Comparison of ENCODE assay signal across 20 cellular contexts in genomic region chr21:42349420-42350075, GRCh38. TPM values are rescaled to one million over a fixed set of nuclear protein-coding genes. Genes with fewer than 3 reads are reported as not detected.
A peak's percentile ranks its signal among the peaks of the same experiment; 100 is the strongest.
DNase-seq lines count a peak whose midpoint lies in the region; ATAC-seq, FAIRE-seq and TF ChIP-seq lines count a peak whose summit lies in the region.
"Had no signal": no experiment of that assay in that cellular context is flagged by ENCODE, and none has a peak within 500 bp of the region (broad histone marks: within the 10 kb centered on the region; RNA-seq: fewer than 3 reads in every experiment).

No MANE protein-coding gene starts in this region.

- no peak overlapping the region for H3K9ac ChIP-seq in H1 (replicated peaks in 1 of 4; ENCODE audit: extremely low read depth in 1 of 4, low read depth in 3 of 4, low read length in 3 of 4)
- H3K9ac ChIP-seq: KMS-11 had no signal

- no peaks in the 10 kb centered on the region for H3K4me1 ChIP-seq in H1 (replicated peaks in 1 of 4; ENCODE audit: control insufficient read depth in 3 of 4, insufficient read depth in 4 of 4, low read length in 3 of 4)
- H3K4me1 ChIP-seq: A549, BE2C, HAP-1, SJSA1 had no signal

- no peak for TF ChIP-seq RAD21 in H1 (IDR thresholded peaks at IDR 0.05 in 1 of 2, conservative IDR thresholded peaks at IDR 0.05 in 1 of 2; ENCODE audit: low read depth in 2 of 2, low read length in 2 of 2)

- no peaks in the 10 kb centered on the region for H3K36me3 ChIP-seq in H1 (ENCODE audit: control insufficient read depth in 2 of 4, insufficient read depth in 4 of 4, low read length in 3 of 4)
- H3K36me3 ChIP-seq: BE2C, HAP-1, SJSA1 had no signal

- TF ChIP-seq EP300 in H1 (IDR thresholded peaks at IDR 0.05; ENCODE audit: borderline replicate concordance in 1 of 2, low read depth in 2 of 2, low read length in 2 of 2), result no peak

- H2AK5ac ChIP-seq in H1 (ENCODE audit: low read depth, low read length), result no peak overlapping the region

- no peak for TF ChIP-seq POLR2A in H1 (IDR thresholded peaks at IDR 0.05; ENCODE audit: control extremely low read depth in 1 of 2, low read depth in 2 of 2, low read length in 2 of 2)

- no peak overlapping the region for H3K27ac Mint-ChIP-seq in activated naive CD4-positive, alpha-beta T cell treated with anti-CD3 and anti-CD28 coated beads, Interleukin-2, amount 10 ng/mL, durations not matched to agents 7 days and 5 days
- no peak overlapping the region for H3K27ac Mint-ChIP-seq in activated naive CD4-positive, alpha-beta T cell treated with anti-CD3 and anti-CD28 coated beads, Interleukin-2, amount 50 U/mL, for 72 hours
- no peak overlapping the region for H3K27ac Mint-ChIP-seq in type B pancreatic cell
- H3K27ac Mint-ChIP-seq: CD4-positive, CD25-positive, alpha-beta regulatory T cell had no signal

- H4K20me1 ChIP-seq in H1 (replicated peaks in 1 of 2; ENCODE audit: control insufficient read depth in 1 of 2, insufficient read depth in 2 of 2, low read length in 2 of 2), result no peaks in the 10 kb centered on the region

- H2BK5ac ChIP-seq in H1 (ENCODE audit: low read depth, low read length), result no peak overlapping the region

- no peak overlapping the region for H2BK12ac ChIP-seq in H1 (ENCODE audit: low read depth, low read length)

- ATAC-seq in activated naive CD4-positive, alpha-beta T cell treated with anti-CD3 and anti-CD28 coated beads, Interleukin-2, amount 50 U/mL, for 72 hours, result no peak
- ATAC-seq in HG02571 (IDR thresholded peaks at IDR 0.05; ENCODE audit: unreplicated experiment) (no peak), GM18517 (IDR thresholded peaks at IDR 0.05; ENCODE audit: unreplicated experiment) (no peak)
- ATAC-seq: A549 had no signal

- no peaks in the 10 kb centered on the region for H3K9me3 ChIP-seq in H1 (ENCODE audit: insufficient read depth in 2 of 2, low read depth in 1 of 2, low read length in 1 of 2)
- H3K9me3 ChIP-seq: A549, BE2C, HAP-1, SJSA1 had no signal

- H3K23me2 ChIP-seq in H1 (ENCODE audit: low read depth, low read length), result no peaks in the 10 kb centered on the region

- POLR2A ChIA-PET in H1 (lab: Charles Lee; ENCODE audit: partially characterized antibody), result interaction anchor here (0.7 kb wide), 2 partner anchors 32 to 101 kb away, joined by 3 to 4 read pairs; no protein-coding TSS in a partner anchor

- no peaks in the 10 kb centered on the region for H3K4me1 Mint-ChIP-seq in activated naive CD4-positive, alpha-beta T cell treated with anti-CD3 and anti-CD28 coated beads, Interleukin-2, amount 10 ng/mL, durations not matched to agents 7 days and 5 days
- H3K4me1 Mint-ChIP-seq in type B pancreatic cell (ENCODE audit: unreplicated experiment), result no peaks in the 10 kb centered on the region
- H3K4me1 Mint-ChIP-seq: CD4-positive, CD25-positive, alpha-beta regulatory T cell had no signal

- H3K27ac ChIP-seq in H1 (ENCODE audit: low read depth, low read length), result no peak overlapping the region
- H3K27ac ChIP-seq: A549, KMS-11, SJSA1 had no signal

- no peak overlapping the region for H3K4me3 ChIP-seq in H1 (ENCODE audit: extremely low read depth in 1 of 4, insufficient read depth in 2 of 4, low read depth in 3 of 4, low read length in 4 of 4)
- H3K4me3 ChIP-seq: A549, HAP-1, SJSA1 had no signal

- WGBS in H1 (ENCODE audit: extremely low coverage in 1 of 2, insufficient coverage in 1 of 2, insufficient read length in 1 of 2, insufficient replicate concordance in 2 of 2, low coverage in 1 of 2, low lambda C conversion rate in 2 of 2, missing lambda C conversion rate in 1 of 2), 2 experiments, result 84% methylated on average over 10 of the region's 10 CpGs; no CpG with 5 or more reads in 1 of the 2 experiments

- peaks cover 31% of the 10 kb centered on the region for H3K27me3 Mint-ChIP-seq in activated naive CD4-positive, alpha-beta T cell treated with anti-CD3 and anti-CD28 coated beads, Interleukin-2, amount 10 ng/mL, durations not matched to agents 7 days and 5 days
- peaks cover 3% of the 10 kb centered on the region for H3K27me3 Mint-ChIP-seq in type B pancreatic cell

- H3K56ac ChIP-seq in H1 (replicated peaks; ENCODE audit: insufficient read length, low read depth, low read length), result no peak overlapping the region

- FAIRE-seq in H1 (lab: Jason Lieb, UNC), result no peak
- FAIRE-seq: A549, RCC 7860 had no signal

- no peak overlapping the region for H3K4me2 ChIP-seq in H1 (ENCODE audit: insufficient read depth in 1 of 2, low read depth in 2 of 2, low read length in 2 of 2)
- H3K4me2 ChIP-seq: A549, KMS-11 had no signal

- peak; percentile 17 for DNase-seq in activated naive CD4-positive, alpha-beta T cell treated with anti-CD3 and anti-CD28 coated beads, Interleukin-2, amount 10 ng/mL, durations not matched to agents 7 days and 5 days
- no peak for DNase-seq in activated naive CD4-positive, alpha-beta T cell treated with anti-CD3 and anti-CD28 coated beads, Interleukin-2, amount 50 U/mL, for 72 hours (ENCODE audit: low spot score in 2 of 2)
- no peak for DNase-seq in H1 (ENCODE audit: low read depth in 1 of 2, low spot score in 2 of 2)
- peak; percentile 63 for DNase-seq in posterior vena cava (ENCODE audit: low spot score)
- DNase-seq in type B pancreatic cell (ENCODE audit: extremely low spot score, unreplicated experiment), result peak; percentile 48
- DNase-seq in H4 (ENCODE audit: low spot score), result no peak
- DNase-seq: BE2C; CD4-positive, CD25-positive, alpha-beta regulatory T cell; NCI-H1105; NCI-H2029 treated with DMSO at 0.1 percent for 48 hours; NCI-H524 treated with DMSO at 0.1 percent for 48 hours had no signal

- H3K27me3 ChIP-seq in H1 (replicated peaks in 1 of 4; ENCODE audit: control insufficient read depth in 3 of 4, extremely low read depth in 1 of 4, insufficient read depth in 3 of 4, low read length in 3 of 4), result no peaks in the 10 kb centered on the region
- H3K27me3 ChIP-seq: BE2C, SJSA1 had no signal

- no peak overlapping the region for H3K18ac ChIP-seq in H1 (ENCODE audit: extremely low read depth, low read length)

- no peak overlapping the region for H4K5ac ChIP-seq in H1 (ENCODE audit: insufficient read length, low read depth, low read length)

- H3K79me1 ChIP-seq in H1 (ENCODE audit: low read depth, low read length), result no peaks in the 10 kb centered on the region

- H4K8ac ChIP-seq in H1 (ENCODE audit: extremely low read depth, insufficient read depth, low read length), result no peak overlapping the region

- no peak overlapping the region for H2BK15ac ChIP-seq in H1 (ENCODE audit: low read length)

- H3K4ac ChIP-seq in H1 (replicated peaks; ENCODE audit: insufficient read length, low read depth, low read length), result no peak overlapping the region

- no peak for TF ChIP-seq CTCF in H1 (IDR thresholded peaks at IDR 0.05; ENCODE audit: control extremely low read depth in 1 of 3, insufficient read depth in 1 of 3, low read depth in 1 of 3, low read length in 3 of 3)
- no peak for TF ChIP-seq CTCF in type B pancreatic cell (conservative IDR thresholded peaks at IDR 0.05)

- H3K14ac ChIP-seq in H1 (ENCODE audit: insufficient read length), result no peak overlapping the region

- no peak overlapping the region for H3K4me3 Mint-ChIP-seq in activated naive CD4-positive, alpha-beta T cell treated with anti-CD3 and anti-CD28 coated beads, Interleukin-2, amount 10 ng/mL, durations not matched to agents 7 days and 5 days
- no peak overlapping the region for H3K4me3 Mint-ChIP-seq in type B pancreatic cell
- H3K4me3 Mint-ChIP-seq: CD4-positive, CD25-positive, alpha-beta regulatory T cell had no signal

- H3K23ac ChIP-seq in H1 (ENCODE audit: insufficient read length), result no peak overlapping the region

- peaks cover 6% of the 10 kb centered on the region for H3K9me3 Mint-ChIP-seq in activated naive CD4-positive, alpha-beta T cell treated with anti-CD3 and anti-CD28 coated beads, Interleukin-2, amount 10 ng/mL, durations not matched to agents 7 days and 5 days
- H3K9me3 Mint-ChIP-seq in activated naive CD4-positive, alpha-beta T cell treated with anti-CD3 and anti-CD28 coated beads, Interleukin-2, amount 50 U/mL, for 72 hours, result peaks cover 9% of the 10 kb centered on the region in 2 donors
- no peaks in the 10 kb centered on the region for H3K9me3 Mint-ChIP-seq in type B pancreatic cell

- no peak overlapping the region for H2AFZ ChIP-seq in H1 (ENCODE audit: low read length)

- H2BK20ac ChIP-seq in H1 (ENCODE audit: low read length), result no peak overlapping the region

- H2BK120ac ChIP-seq in H1 (replicated peaks; ENCODE audit: low read depth, low read length), result no peak overlapping the region

- H4K91ac ChIP-seq in H1 (replicated peaks; ENCODE audit: insufficient read length, low read length), result no peak overlapping the region

- no peaks in the 10 kb centered on the region for H3K36me3 Mint-ChIP-seq in activated naive CD4-positive, alpha-beta T cell treated with anti-CD3 and anti-CD28 coated beads, Interleukin-2, amount 10 ng/mL, durations not matched to agents 7 days and 5 days
- peaks cover 0 to 6% of the 10 kb centered on the region in 2 donors for H3K36me3 Mint-ChIP-seq in activated naive CD4-positive, alpha-beta T cell treated with anti-CD3 and anti-CD28 coated beads, Interleukin-2, amount 50 U/mL, for 72 hours
- no peaks in the 10 kb centered on the region for H3K36me3 Mint-ChIP-seq in type B pancreatic cell

- CTCF ChIA-PET in activated naive CD4-positive, alpha-beta T cell treated with anti-CD3 and anti-CD28 coated beads, Interleukin-2, amount 10 ng/mL, durations not matched to agents 7 days and 5 days (lab: Charles Lee), result interaction anchor here (1.3 to 1.8 kb wide), 2 partner anchors 11 to 40 kb away, joined by 5 to 6 read pairs; no protein-coding TSS in a partner anchor
- CTCF ChIA-PET in H1 (lab: Charles Lee; ENCODE audit: partially characterized antibody), result interaction anchor here (0.9 to 1.1 kb wide), 2 partner anchors 12 to 91 kb away, joined by 6 to 8 read pairs; no protein-coding TSS in a partner anchor

- intact Hi-C loops in posterior vena cava (cut with DNase I), result no loop called here

- H3K79me2 ChIP-seq in H1 (ENCODE audit: control insufficient read depth in 1 of 2, insufficient read depth in 2 of 2, low read length in 2 of 2), result no peaks in the 10 kb centered on the region

RNA-seq across cellular contexts. Expression of gene TFF2, which starts 1.2 kb away (rescaled TPM):
- not detected for total RNA-seq in activated naive CD4-positive, alpha-beta T cell treated with anti-CD3 and anti-CD28 coated beads, Interleukin-2, amount 50 U/mL, for 72 hours
- not detected in 2 replicates for total RNA-seq in H1 (2021; fragmentation: NEBNext Ultra II Directional; extraction: Animal tissue kit (Norgen Biotek cat#: 25700))
- not detected in 2 replicates for polyA plus RNA-seq in H1 (2011; rRNA removed)
- polyA plus RNA-seq in H1 (2011; cell fraction: cytosol; rRNA removed), result not detected
- not detected for polyA plus RNA-seq in H1 (2011; cell fraction: nucleus; rRNA removed)
- polyA plus RNA-seq in H1 (2012, experiment 1 of 2), result not detected in 4 replicates
- not detected for polyA plus RNA-seq in H1 (2012, experiment 2 of 2)
- not detected for polyA plus RNA-seq in H1 (2013, experiment 1 of 2)
- polyA plus RNA-seq in H1 (2013, experiment 2 of 2), result not detected
- polyA minus RNA-seq in H1 (2011; rRNA and poly(A)+ RNA removed), result not detected in 2 replicates
- polyA minus RNA-seq in H1 (2011; cell fraction: cytosol; rRNA and poly(A)+ RNA removed), result not detected
- polyA minus RNA-seq in H1 (2011; cell fraction: nucleus; rRNA and poly(A)+ RNA removed), result not detected
- total RNA-seq in posterior vena cava (not detected), type B pancreatic cell (ENCODE audit: low replicate concordance) (5.2 and 11.3 TPM in 2 replicates)
- total RNA-seq in H4 (2014; rRNA removed; shearing (Covaris generic)), result not detected in 2 replicates
- total RNA-seq: CD4-positive, CD25-positive, alpha-beta regulatory T cell; HT1080; OCI-LY7; SJSA1 had no signal
- polyA plus RNA-seq: A549; CD4-positive, CD25-positive, alpha-beta regulatory T cell had no signal

RNA-seq across cellular contexts. Expression of gene TFF1, which starts 16.8 kb away (rescaled TPM):
- total RNA-seq in activated naive CD4-positive, alpha-beta T cell treated with anti-CD3 and anti-CD28 coated beads, Interleukin-2, amount 50 U/mL, for 72 hours, result not detected
- not detected in 2 replicates for total RNA-seq in H1 (2021; fragmentation: NEBNext Ultra II Directional; extraction: Animal tissue kit (Norgen Biotek cat#: 25700))
- not detected in 2 replicates for polyA plus RNA-seq in H1 (2011; rRNA removed)
- not detected for polyA plus RNA-seq in H1 (2011; cell fraction: cytosol; rRNA removed)
- polyA plus RNA-seq in H1 (2011; cell fraction: nucleus; rRNA removed), result not detected
- not detected in 4 replicates for polyA plus RNA-seq in H1 (2012, experiment 1 of 2)
- not detected for polyA plus RNA-seq in H1 (2012, experiment 2 of 2)
- polyA plus RNA-seq in H1 (2013, experiment 1 of 2), result not detected
- not detected for polyA plus RNA-seq in H1 (2013, experiment 2 of 2)
- polyA minus RNA-seq in H1 (2011; rRNA and poly(A)+ RNA removed), result not detected in 2 replicates
- polyA minus RNA-seq in H1 (2011; cell fraction: cytosol; rRNA and poly(A)+ RNA removed), result not detected
- polyA minus RNA-seq in H1 (2011; cell fraction: nucleus; rRNA and poly(A)+ RNA removed), result not detected
- total RNA-seq in posterior vena cava, result not detected
- total RNA-seq in type B pancreatic cell (ENCODE audit: low replicate concordance), result 42.6 and 136 TPM in 2 replicates
- not detected in 2 replicates for total RNA-seq in H4 (2014; rRNA removed; shearing (Covaris generic))
- total RNA-seq: CD4-positive, CD25-positive, alpha-beta regulatory T cell; HT1080; OCI-LY7; SJSA1 had no signal
- polyA plus RNA-seq: CD4-positive, CD25-positive, alpha-beta regulatory T cell had no signal

RNA-seq across cellular contexts. Expression of gene TFF3, which starts 34.3 kb away (rescaled TPM):
- not detected for total RNA-seq in activated naive CD4-positive, alpha-beta T cell treated with anti-CD3 and anti-CD28 coated beads, Interleukin-2, amount 50 U/mL, for 72 hours
- total RNA-seq in H1 (2021; fragmentation: NEBNext Ultra II Directional; extraction: Animal tissue kit (Norgen Biotek cat#: 25700)), result 1.7 TPM in 1 of 2 replicates, not detected in the other
- 4.1 and 6.7 TPM in 2 replicates for polyA plus RNA-seq in H1 (2011; rRNA removed)
- polyA plus RNA-seq in H1 (2011; cell fraction: cytosol; rRNA removed), result 2.8 TPM
- 2.2 TPM for polyA plus RNA-seq in H1 (2011; cell fraction: nucleus; rRNA removed)
- 1.2 to 4.3 TPM (median 2.0 TPM) in 4 replicates for polyA plus RNA-seq in H1 (2012, experiment 1 of 2)
- polyA plus RNA-seq in H1 (2012, experiment 2 of 2), result 8.3 TPM
- 2.6 TPM for polyA plus RNA-seq in H1 (2013, experiment 1 of 2)
- 2.0 TPM for polyA plus RNA-seq in H1 (2013, experiment 2 of 2)
- 0.41 TPM in 1 of 2 replicates, not detected in the other for polyA minus RNA-seq in H1 (2011; rRNA and poly(A)+ RNA removed)
- polyA minus RNA-seq in H1 (2011; cell fraction: cytosol; rRNA and poly(A)+ RNA removed), result not detected
- polyA minus RNA-seq in H1 (2011; cell fraction: nucleus; rRNA and poly(A)+ RNA removed), result not detected
- total RNA-seq in posterior vena cava (10 to 100 TPM; 21.1 to 24.4 TPM), type B pancreatic cell (ENCODE audit: low replicate concordance) (31.5 and 183 TPM in 2 replicates)
- total RNA-seq in H4 (2014; rRNA removed; shearing (Covaris generic)), result not detected in 2 replicates
- total RNA-seq: CD4-positive, CD25-positive, alpha-beta regulatory T cell; HT1080; OCI-LY7; SJSA1 had no signal
- polyA plus RNA-seq: CD4-positive, CD25-positive, alpha-beta regulatory T cell had no signal

RNA-seq across cellular contexts. Expression of gene TMPRSS3, which starts 46.3 kb away (rescaled TPM):
- 10 to 100 TPM in 1 of 2 donors, 1 to 10 TPM in 1; 9.8 to 68.6 TPM for total RNA-seq in activated naive CD4-positive, alpha-beta T cell treated with anti-CD3 and anti-CD28 coated beads, Interleukin-2, amount 50 U/mL, for 72 hours
- not detected in 2 replicates for total RNA-seq in H1 (2021; fragmentation: NEBNext Ultra II Directional; extraction: Animal tissue kit (Norgen Biotek cat#: 25700))
- 0.38 and 0.75 TPM in 2 replicates for polyA plus RNA-seq in H1 (2011; rRNA removed)
- polyA plus RNA-seq in H1 (2011; cell fraction: cytosol; rRNA removed), result 0.61 TPM
- 0.63 TPM for polyA plus RNA-seq in H1 (2011; cell fraction: nucleus; rRNA removed)
- 0.19 to 0.52 TPM (median 0.36 TPM) in 3 of 4 replicates, not detected in the other for polyA plus RNA-seq in H1 (2012, experiment 1 of 2)
- 0.16 TPM for polyA plus RNA-seq in H1 (2012, experiment 2 of 2)
- 0.06 TPM for polyA plus RNA-seq in H1 (2013, experiment 1 of 2)
- 0.13 TPM for polyA plus RNA-seq in H1 (2013, experiment 2 of 2)
- polyA minus RNA-seq in H1 (2011; rRNA and poly(A)+ RNA removed), result 0.44 and 0.63 TPM in 2 replicates
- not detected for polyA minus RNA-seq in H1 (2011; cell fraction: cytosol; rRNA and poly(A)+ RNA removed)
- 1.3 TPM for polyA minus RNA-seq in H1 (2011; cell fraction: nucleus; rRNA and poly(A)+ RNA removed)
- not detected for total RNA-seq in posterior vena cava
- 0.74 and 1.3 TPM in 2 replicates for total RNA-seq in type B pancreatic cell (ENCODE audit: low replicate concordance)
- 3.2 and 6.9 TPM in 2 replicates for total RNA-seq in H4 (2014; rRNA removed; shearing (Covaris generic))
- total RNA-seq: HT1080, OCI-LY7 had no signal

RNA-seq across cellular contexts. Expression of gene UBASH3A, which starts 54.2 kb away (rescaled TPM):
- 10 to 100 TPM; 13.0 to 51.9 TPM for total RNA-seq in activated naive CD4-positive, alpha-beta T cell treated with anti-CD3 and anti-CD28 coated beads, Interleukin-2, amount 50 U/mL, for 72 hours
- not detected in 2 replicates for total RNA-seq in H1 (2021; fragmentation: NEBNext Ultra II Directional; extraction: Animal tissue kit (Norgen Biotek cat#: 25700))
- polyA plus RNA-seq in H1 (2011; rRNA removed), result not detected in 2 replicates
- not detected for polyA plus RNA-seq in H1 (2011; cell fraction: cytosol; rRNA removed)
- polyA plus RNA-seq in H1 (2011; cell fraction: nucleus; rRNA removed), result not detected
- polyA plus RNA-seq in H1 (2012, experiment 1 of 2), result not detected in 4 replicates
- polyA plus RNA-seq in H1 (2012, experiment 2 of 2), result not detected
- not detected for polyA plus RNA-seq in H1 (2013, experiment 1 of 2)
- not detected for polyA plus RNA-seq in H1 (2013, experiment 2 of 2)
- 0.19 TPM in 1 of 2 replicates, not detected in the other for polyA minus RNA-seq in H1 (2011; rRNA and poly(A)+ RNA removed)
- polyA minus RNA-seq in H1 (2011; cell fraction: cytosol; rRNA and poly(A)+ RNA removed), result not detected
- polyA minus RNA-seq in H1 (2011; cell fraction: nucleus; rRNA and poly(A)+ RNA removed), result not detected
- total RNA-seq in posterior vena cava (under 1 TPM; 0.32 to 0.38 TPM), type B pancreatic cell (ENCODE audit: low replicate concordance) (not detected in 2 replicates)
- total RNA-seq in H4 (2014; rRNA removed; shearing (Covaris generic)), result not detected in 2 replicates
- total RNA-seq: HT1080, OCI-LY7, SJSA1 had no signal
- polyA plus RNA-seq: A549 had no signal

Comparison
In these comparisons a context has a peak if more than half of its experiments do, and no peak if none do; other contexts are left out.
1. DNase-seq: peak in activated naive CD4-positive, alpha-beta T cell treated with anti-CD3 and anti-CD28 coated beads, Interleukin-2, amount 10 ng/mL, durations not matched to agents 7 days and 5 days (single experiment), posterior vena cava (single experiment) and type B pancreatic cell (single experiment); none in activated naive CD4-positive, alpha-beta T cell treated with anti-CD3 and anti-CD28 coated beads, Interleukin-2, amount 50 U/mL, for 72 hours (0 of 2), H1 (0 of 2) and H4 (single experiment).
2. RNA of gene TFF1, which starts 16.8 kb away (total RNA-seq): 42.6 to 136 TPM in type B pancreatic cell; not detected in activated naive CD4-positive, alpha-beta T cell treated with anti-CD3 and anti-CD28 coated beads, Interleukin-2, amount 50 U/mL, for 72 hours, not detected in H1, not detected in posterior vena cava and not detected in H4; every median in the first group is over 10 times any median in the second.